ENCODE assay signal across 1 cellular context in genomic region chr2:127208313-127208712, GRCh38.
TF ChIP-seq lines count a peak whose summit lies in the region.

No MANE protein-coding gene starts in this region.

TF ChIP-seq in HEK293, 187 proteins besides CTCF, POLR2A, EP300 and RAD21 (continued from another document and continues in another):
- TF ChIP-seq, protein P1, sequence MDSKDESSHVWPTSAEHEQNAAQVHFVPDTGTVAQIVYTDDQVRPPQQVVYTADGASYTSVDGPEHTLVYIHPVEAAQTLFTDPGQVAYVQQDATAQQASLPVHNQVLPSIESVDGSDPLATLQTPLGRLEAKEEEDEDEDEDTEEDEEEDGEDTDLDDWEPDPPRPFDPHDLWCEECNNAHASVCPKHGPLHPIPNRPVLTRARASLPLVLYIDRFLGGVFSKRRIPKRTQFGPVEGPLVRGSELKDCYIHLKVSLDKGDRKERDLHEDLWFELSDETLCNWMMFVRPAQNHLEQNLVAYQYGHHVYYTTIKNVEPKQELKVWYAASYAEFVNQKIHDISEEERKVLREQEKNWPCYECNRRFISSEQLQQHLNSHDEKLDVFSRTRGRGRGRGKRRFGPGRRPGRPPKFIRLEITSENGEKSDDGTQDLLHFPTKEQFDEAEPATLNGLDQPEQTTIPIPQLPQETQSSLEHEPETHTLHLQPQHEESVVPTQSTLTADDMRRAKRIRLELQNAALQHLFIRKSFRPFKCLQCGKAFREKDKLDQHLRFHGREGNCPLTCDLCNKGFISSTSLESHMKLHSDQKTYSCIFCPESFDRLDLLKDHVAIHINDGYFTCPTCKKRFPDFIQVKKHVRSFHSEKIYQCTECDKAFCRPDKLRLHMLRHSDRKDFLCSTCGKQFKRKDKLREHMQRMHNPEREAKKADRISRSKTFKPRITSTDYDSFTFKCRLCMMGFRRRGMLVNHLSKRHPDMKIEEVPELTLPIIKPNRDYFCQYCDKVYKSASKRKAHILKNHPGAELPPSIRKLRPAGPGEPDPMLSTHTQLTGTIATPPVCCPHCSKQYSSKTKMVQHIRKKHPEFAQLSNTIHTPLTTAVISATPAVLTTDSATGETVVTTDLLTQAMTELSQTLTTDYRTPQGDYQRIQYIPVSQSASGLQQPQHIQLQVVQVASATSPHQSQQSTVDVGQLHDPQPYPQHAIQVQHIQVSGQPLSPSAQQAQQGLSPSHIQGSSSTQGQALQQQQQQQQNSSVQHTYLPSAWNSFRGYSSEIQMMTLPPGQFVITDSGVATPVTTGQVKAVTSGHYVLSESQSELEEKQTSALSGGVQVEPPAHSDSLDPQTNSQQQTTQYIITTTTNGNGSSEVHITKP (tag by site-specific recombination; IDR thresholded peaks at IDR 0.05), result 0 out of 2 replicates have a peak, but pooled peaks have one; percentile 20
- TF ChIP-seq ZNF623 (tag by site-specific recombination; IDR thresholded peaks at IDR 0.05) (no peak), ZNF433 (tag by site-specific recombination; IDR thresholded peaks at IDR 0.05; ENCODE audit: low read depth) (no peak), MZF1 (tag by site-specific recombination; IDR thresholded peaks at IDR 0.05; ENCODE audit: borderline replicate concordance) (peak; percentile 43; the same call in 1 of the 2 replicates), SP7 (tag by site-specific recombination; IDR thresholded peaks at IDR 0.05) (0 out of 2 replicates have a peak, but pooled peaks have one; percentile 32), ZFP69B (tag by site-specific recombination; IDR thresholded peaks at IDR 0.05) (no peak), ZFP37 (tag by site-specific recombination; IDR thresholded peaks at IDR 0.05) (no peak), KLF10 (tag by site-specific recombination; IDR thresholded peaks at IDR 0.05) (no peak), YY2 (tag by site-specific recombination; IDR thresholded peaks at IDR 0.05) (no peak), ZNF37A (tag by site-specific recombination; IDR thresholded peaks at IDR 0.05) (no peak), ZNF692 (tag by site-specific recombination; IDR thresholded peaks at IDR 0.05) (no peak), ZEB2 (tag by site-specific recombination; IDR thresholded peaks at IDR 0.05) (no peak), ZNF148 (tag by site-specific recombination; IDR thresholded peaks at IDR 0.05; ENCODE audit: borderline replicate concordance) (no peak), ZBTB20 (tag by site-specific recombination; IDR thresholded peaks at IDR 0.05) (peak; percentile 81), SCRT2 (tag by site-specific recombination; IDR thresholded peaks at IDR 0.05) (peak; percentile 16; the same call in 1 of the 2 replicates), ZBTB6 (tag by site-specific recombination; IDR thresholded peaks at IDR 0.05) (no peak), IKZF3 (tag by site-specific recombination; IDR thresholded peaks at IDR 0.05) (no peak), ZNF10 (tag by site-specific recombination; IDR thresholded peaks at IDR 0.05) (no peak), GLI2 (tag by site-specific recombination; IDR thresholded peaks at IDR 0.05; ENCODE audit: borderline replicate concordance, low read depth) (no peak), FEZF1 (tag by site-specific recombination; IDR thresholded peaks at IDR 0.05) (peak; percentile 42; the same call in 1 of the 2 replicates), ZNF621 (tag by site-specific recombination; IDR thresholded peaks at IDR 0.05) (no peak), ZNF174 (tag by site-specific recombination; IDR thresholded peaks at IDR 0.05) (no peak), ZNF146 (tag by site-specific recombination; IDR thresholded peaks at IDR 0.05) (no peak), ZNF202 (tag by site-specific recombination; IDR thresholded peaks at IDR 0.05; ENCODE audit: borderline replicate concordance) (no peak), ZNF658 (tag by site-specific recombination; IDR thresholded peaks at IDR 0.05) (no peak), KLF8 (tag by site-specific recombination; IDR thresholded peaks at IDR 0.05) (no peak), ZNF211 (tag by site-specific recombination; IDR thresholded peaks at IDR 0.05; ENCODE audit: low read depth) (no peak), ZNF19 (tag by site-specific recombination; IDR thresholded peaks at IDR 0.05; ENCODE audit: low read depth) (no peak), ZNF654 (tag by site-specific recombination; IDR thresholded peaks at IDR 0.05; ENCODE audit: low read depth) (no peak), MYNN (tag by site-specific recombination; IDR thresholded peaks at IDR 0.05; ENCODE audit: borderline replicate concordance) (no peak), ZNF521 (tag by site-specific recombination; IDR thresholded peaks at IDR 0.05) (no peak), ZNF561 (tag by site-specific recombination; IDR thresholded peaks at IDR 0.05; ENCODE audit: borderline replicate concordance) (peak; percentile 75; the same call in 1 of the 2 replicates), ZNF549 (tag by site-specific recombination; IDR thresholded peaks at IDR 0.05) (no peak), ZNF175 (tag by site-specific recombination; IDR thresholded peaks at IDR 0.05) (no peak), ZNF48 (tag by site-specific recombination; IDR thresholded peaks at IDR 0.05) (no peak), ZNF548 (tag by site-specific recombination; IDR thresholded peaks at IDR 0.05) (no peak), ZNF514 (tag by site-specific recombination; IDR thresholded peaks at IDR 0.05) (no peak), KLF1 (tag by site-specific recombination; IDR thresholded peaks at IDR 0.05) (peak; percentile 49; the same call in 1 of the 2 replicates), ZNF768 (tag by site-specific recombination; IDR thresholded peaks at IDR 0.05) (no peak), ZNF670 (tag by site-specific recombination; IDR thresholded peaks at IDR 0.05; ENCODE audit: low read depth) (no peak), ZNF585B (tag by site-specific recombination; IDR thresholded peaks at IDR 0.05) (no peak), OVOL3 (tag by site-specific recombination; IDR thresholded peaks at IDR 0.05) (no peak), ZNF394 (tag by site-specific recombination; IDR thresholded peaks at IDR 0.05; ENCODE audit: borderline replicate concordance) (no peak), ZNF292 (tag by site-specific recombination; IDR thresholded peaks at IDR 0.05; ENCODE audit: borderline replicate concordance, low read depth) (no peak), MEIS1 (CRISPR knock-in tag; IDR thresholded peaks at IDR 0.05; ENCODE audit: borderline replicate concordance) (no peak), ZIC2 (tag by site-specific recombination; IDR thresholded peaks at IDR 0.05) (peak; percentile 93), ZNF596 (tag by site-specific recombination; IDR thresholded peaks at IDR 0.05) (no peak), ZNF423 (tag by site-specific recombination; IDR thresholded peaks at IDR 0.05) (peak; percentile 81), BCL11B (tag by site-specific recombination; IDR thresholded peaks at IDR 0.05; ENCODE audit: low read depth) (no peak), ZNF660 (tag by site-specific recombination; IDR thresholded peaks at IDR 0.05) (no peak)
- TF ChIP-seq, protein P2, sequence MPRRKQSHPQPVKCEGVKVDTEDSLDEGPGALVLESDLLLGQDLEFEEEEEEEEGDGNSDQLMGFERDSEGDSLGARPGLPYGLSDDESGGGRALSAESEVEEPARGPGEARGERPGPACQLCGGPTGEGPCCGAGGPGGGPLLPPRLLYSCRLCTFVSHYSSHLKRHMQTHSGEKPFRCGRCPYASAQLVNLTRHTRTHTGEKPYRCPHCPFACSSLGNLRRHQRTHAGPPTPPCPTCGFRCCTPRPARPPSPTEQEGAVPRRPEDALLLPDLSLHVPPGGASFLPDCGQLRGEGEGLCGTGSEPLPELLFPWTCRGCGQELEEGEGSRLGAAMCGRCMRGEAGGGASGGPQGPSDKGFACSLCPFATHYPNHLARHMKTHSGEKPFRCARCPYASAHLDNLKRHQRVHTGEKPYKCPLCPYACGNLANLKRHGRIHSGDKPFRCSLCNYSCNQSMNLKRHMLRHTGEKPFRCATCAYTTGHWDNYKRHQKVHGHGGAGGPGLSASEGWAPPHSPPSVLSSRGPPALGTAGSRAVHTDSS (tag by site-specific recombination; IDR thresholded peaks at IDR 0.05), result no peak
- TF ChIP-seq, protein P3, sequence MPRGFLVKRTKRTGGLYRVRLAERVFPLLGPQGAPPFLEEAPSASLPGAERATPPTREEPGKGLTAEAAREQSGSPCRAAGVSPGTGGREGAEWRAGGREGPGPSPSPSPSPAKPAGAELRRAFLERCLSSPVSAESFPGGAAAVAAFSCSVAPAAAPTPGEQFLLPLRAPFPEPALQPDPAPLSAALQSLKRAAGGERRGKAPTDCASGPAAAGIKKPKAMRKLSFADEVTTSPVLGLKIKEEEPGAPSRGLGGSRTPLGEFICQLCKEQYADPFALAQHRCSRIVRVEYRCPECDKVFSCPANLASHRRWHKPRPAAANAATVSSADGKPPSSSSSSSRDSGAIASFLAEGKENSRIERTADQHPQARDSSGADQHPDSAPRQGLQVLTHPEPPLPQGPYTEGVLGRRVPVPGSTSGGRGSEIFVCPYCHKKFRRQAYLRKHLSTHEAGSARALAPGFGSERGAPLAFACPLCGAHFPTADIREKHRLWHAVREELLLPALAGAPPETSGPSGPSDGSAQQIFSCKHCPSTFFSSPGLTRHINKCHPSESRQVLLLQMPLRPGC (tag by site-specific recombination; IDR thresholded peaks at IDR 0.05), result no peak
- TF ChIP-seq, protein P4, sequence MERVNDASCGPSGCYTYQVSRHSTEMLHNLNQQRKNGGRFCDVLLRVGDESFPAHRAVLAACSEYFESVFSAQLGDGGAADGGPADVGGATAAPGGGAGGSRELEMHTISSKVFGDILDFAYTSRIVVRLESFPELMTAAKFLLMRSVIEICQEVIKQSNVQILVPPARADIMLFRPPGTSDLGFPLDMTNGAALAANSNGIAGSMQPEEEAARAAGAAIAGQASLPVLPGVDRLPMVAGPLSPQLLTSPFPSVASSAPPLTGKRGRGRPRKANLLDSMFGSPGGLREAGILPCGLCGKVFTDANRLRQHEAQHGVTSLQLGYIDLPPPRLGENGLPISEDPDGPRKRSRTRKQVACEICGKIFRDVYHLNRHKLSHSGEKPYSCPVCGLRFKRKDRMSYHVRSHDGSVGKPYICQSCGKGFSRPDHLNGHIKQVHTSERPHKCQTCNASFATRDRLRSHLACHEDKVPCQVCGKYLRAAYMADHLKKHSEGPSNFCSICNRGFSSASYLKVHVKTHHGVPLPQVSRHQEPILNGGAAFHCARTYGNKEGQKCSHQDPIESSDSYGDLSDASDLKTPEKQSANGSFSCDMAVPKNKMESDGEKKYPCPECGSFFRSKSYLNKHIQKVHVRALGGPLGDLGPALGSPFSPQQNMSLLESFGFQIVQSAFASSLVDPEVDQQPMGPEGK (tag by site-specific recombination; IDR thresholded peaks at IDR 0.05), result no peak
- TF ChIP-seq, protein P5, sequence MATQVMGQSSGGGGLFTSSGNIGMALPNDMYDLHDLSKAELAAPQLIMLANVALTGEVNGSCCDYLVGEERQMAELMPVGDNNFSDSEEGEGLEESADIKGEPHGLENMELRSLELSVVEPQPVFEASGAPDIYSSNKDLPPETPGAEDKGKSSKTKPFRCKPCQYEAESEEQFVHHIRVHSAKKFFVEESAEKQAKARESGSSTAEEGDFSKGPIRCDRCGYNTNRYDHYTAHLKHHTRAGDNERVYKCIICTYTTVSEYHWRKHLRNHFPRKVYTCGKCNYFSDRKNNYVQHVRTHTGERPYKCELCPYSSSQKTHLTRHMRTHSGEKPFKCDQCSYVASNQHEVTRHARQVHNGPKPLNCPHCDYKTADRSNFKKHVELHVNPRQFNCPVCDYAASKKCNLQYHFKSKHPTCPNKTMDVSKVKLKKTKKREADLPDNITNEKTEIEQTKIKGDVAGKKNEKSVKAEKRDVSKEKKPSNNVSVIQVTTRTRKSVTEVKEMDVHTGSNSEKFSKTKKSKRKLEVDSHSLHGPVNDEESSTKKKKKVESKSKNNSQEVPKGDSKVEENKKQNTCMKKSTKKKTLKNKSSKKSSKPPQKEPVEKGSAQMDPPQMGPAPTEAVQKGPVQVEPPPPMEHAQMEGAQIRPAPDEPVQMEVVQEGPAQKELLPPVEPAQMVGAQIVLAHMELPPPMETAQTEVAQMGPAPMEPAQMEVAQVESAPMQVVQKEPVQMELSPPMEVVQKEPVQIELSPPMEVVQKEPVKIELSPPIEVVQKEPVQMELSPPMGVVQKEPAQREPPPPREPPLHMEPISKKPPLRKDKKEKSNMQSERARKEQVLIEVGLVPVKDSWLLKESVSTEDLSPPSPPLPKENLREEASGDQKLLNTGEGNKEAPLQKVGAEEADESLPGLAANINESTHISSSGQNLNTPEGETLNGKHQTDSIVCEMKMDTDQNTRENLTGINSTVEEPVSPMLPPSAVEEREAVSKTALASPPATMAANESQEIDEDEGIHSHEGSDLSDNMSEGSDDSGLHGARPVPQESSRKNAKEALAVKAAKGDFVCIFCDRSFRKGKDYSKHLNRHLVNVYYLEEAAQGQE (tag by site-specific recombination; IDR thresholded peaks at IDR 0.05), result no peak
